9 cellular contexts compared by ENCODE assay signal in genomic region chr6:32076495-32076814, GRCh38. TPM values are rescaled to one million over a fixed set of nuclear protein-coding genes. Genes with fewer than 3 reads are reported as not detected.
A peak's percentile ranks its signal among the peaks of the same experiment; 100 is the strongest.
DNase-seq lines count a peak whose midpoint lies in the region; ATAC-seq and TF ChIP-seq lines count a peak whose summit lies in the region.
"Not testable (repeated sequence)": the region's sequence is repeated elsewhere in the genome, so short reads cannot be mapped to it uniquely, and the experiment has no call there.
"Had no signal": no experiment of that assay in that cellular context is flagged by ENCODE, and none has a peak within 500 bp of the region (broad histone marks: within the 10 kb centered on the region; RNA-seq: fewer than 3 reads in every experiment).

No MANE protein-coding gene starts in this region.

- not testable (repeated sequence) for TF ChIP-seq CTCF in ascending aorta (IDR thresholded peaks at IDR 0.05); left ventricle myocardium inferior (IDR thresholded peaks at IDR 0.05; ENCODE audit: borderline replicate concordance); type B pancreatic cell (conservative IDR thresholded peaks at IDR 0.05)

- not testable (repeated sequence) for H3K9me3 ChIP-seq in ascending aorta; left ventricle myocardium inferior (replicated peaks)

- H3K36me3 Mint-ChIP-seq in type B pancreatic cell, result not testable (repeated sequence)

- H3K4me1 ChIP-seq in ascending aorta (peaks cover 2 to 13% of the 10 kb centered on the region in 2 donors), left ventricle myocardium inferior (peaks cover 30% of the 10 kb centered on the region)

- intact Hi-C loops in ascending aorta (cut with DNase I); left ventricle myocardium inferior (cut with micrococcal nuclease): not testable (repeated sequence)

- H3K27ac ChIP-seq in ascending aorta (peak overlapping the region; percentile 38 to 53), left ventricle myocardium inferior (replicated peaks) (peak overlapping the region; percentile 50)

- H3K27me3 ChIP-seq in ascending aorta; left ventricle myocardium inferior (ENCODE audit: low read depth): not testable (repeated sequence)

- H3K4me1 Mint-ChIP-seq in type B pancreatic cell (ENCODE audit: unreplicated experiment), result peaks cover 20% of the 10 kb centered on the region

- DNase-seq in DMS 273 (lab: John Stamatoyannopoulos, UW; ENCODE audit: unreplicated experiment) (peak; percentile 21), HT1080 (ENCODE audit: low read depth) (peak; percentile 73), OCI-M1 (lab: John Stamatoyannopoulos, UW) (peak; percentile 27), left ventricle myocardium inferior (peak; percentile 56), non-pigmented ciliary epithelial cell (ENCODE audit: low read depth) (peak; percentile 44)
- DNase-seq in ascending aorta (ENCODE audit: low spot score in 2 of 2); type B pancreatic cell (ENCODE audit: extremely low spot score, unreplicated experiment): not testable (repeated sequence)

- H3K36me3 ChIP-seq in ascending aorta (peaks cover 0 to 54% of the 10 kb centered on the region in 2 donors), left ventricle myocardium inferior (peaks cover 79% of the 10 kb centered on the region)

- peak overlapping the region; percentile 16 for H3K4me3 Mint-ChIP-seq in type B pancreatic cell

- not testable (repeated sequence) for H3K27me3 Mint-ChIP-seq in type B pancreatic cell

- H3K27ac Mint-ChIP-seq in type B pancreatic cell, result peak overlapping the region; percentile 96

- not testable (repeated sequence) for H3K9me3 Mint-ChIP-seq in type B pancreatic cell

- peak; percentile 76 for ATAC-seq in esophagus mucosa

- not testable (repeated sequence) for H3K4me3 ChIP-seq in ascending aorta, left ventricle myocardium inferior

RNA-seq across cellular contexts. Expression of gene TNXB, which starts 32.7 kb away (rescaled TPM):
- 0.10 and 0.37 TPM in 2 replicates for total RNA-seq in HT1080 (2014; rRNA removed; shearing (Covaris generic))
- 0.02 and 0.08 TPM in 2 replicates for polyA plus RNA-seq in HT1080 (2015; cell fraction: cytosol; rRNA removed)
- polyA plus RNA-seq in HT1080 (2015; cell fraction: nucleus; rRNA removed), result 0.76 and 0.87 TPM in 2 replicates
- total RNA-seq in ascending aorta (493 TPM), esophagus mucosa (7.6 TPM), left ventricle myocardium inferior (73.0 TPM), type B pancreatic cell (ENCODE audit: low replicate concordance) (20.8 and 22.2 TPM in 2 replicates)

RNA-seq across cellular contexts. Expression of gene CYP21A2, which starts 38.2 kb away (rescaled TPM):
- total RNA-seq in HT1080 (2014; rRNA removed; shearing (Covaris generic)), result not detected in 2 replicates
- not detected in 2 replicates for polyA plus RNA-seq in HT1080 (2015; cell fraction: cytosol; rRNA removed)
- polyA plus RNA-seq in HT1080 (2015; cell fraction: nucleus; rRNA removed), result not detected in 2 replicates
- 14.0 TPM for total RNA-seq in ascending aorta
- total RNA-seq in esophagus mucosa, result 0.60 TPM
- 0.41 TPM for total RNA-seq in left ventricle myocardium inferior
- total RNA-seq in type B pancreatic cell (ENCODE audit: low replicate concordance), result 0.14 and 0.68 TPM in 2 replicates
- total RNA-seq: SK-MEL-5 had no signal

RNA-seq across cellular contexts. Expression of gene ATF6B, which starts 51.6 kb away (rescaled TPM):
- 19.5 and 22.6 TPM in 2 replicates for total RNA-seq in HT1080 (2014; rRNA removed; shearing (Covaris generic))
- polyA plus RNA-seq in HT1080 (2015; cell fraction: cytosol; rRNA removed), result 63.5 and 66.3 TPM in 2 replicates
- 220 and 258 TPM in 2 replicates for polyA plus RNA-seq in HT1080 (2015; cell fraction: nucleus; rRNA removed)
- total RNA-seq in ascending aorta (123 TPM), esophagus mucosa (76.0 TPM), left ventricle myocardium inferior (29.1 TPM), type B pancreatic cell (ENCODE audit: low replicate concordance) (95.8 and 99.3 TPM in 2 replicates)

RNA-seq across cellular contexts. Expression of gene FKBPL, which starts 53.6 kb away (rescaled TPM):
- total RNA-seq in HT1080 (2014; rRNA removed; shearing (Covaris generic)), result 10.4 and 10.5 TPM in 2 replicates
- 4.5 and 6.0 TPM in 2 replicates for polyA plus RNA-seq in HT1080 (2015; cell fraction: cytosol; rRNA removed)
- polyA plus RNA-seq in HT1080 (2015; cell fraction: nucleus; rRNA removed), result 3.8 and 5.6 TPM in 2 replicates
- total RNA-seq in ascending aorta, result not detected
- total RNA-seq in esophagus mucosa, result 10.1 TPM
- total RNA-seq in left ventricle myocardium inferior, result 2.7 TPM
- 8.4 and 10.1 TPM in 2 replicates for total RNA-seq in type B pancreatic cell (ENCODE audit: low replicate concordance)
